Comparison of ENCODE assay signal across 1 cellular context in genomic region chrX:103805860-103806259, GRCh38.
TF ChIP-seq lines count a peak whose summit lies in the region.

No MANE protein-coding gene starts in this region.

TF ChIP-seq in HepG2, 621 proteins besides CTCF, POLR2A, EP300 and RAD21 (continued from another document):
- no peak for TF ChIP-seq ZHX2 (IDR thresholded peaks at IDR 0.05; ENCODE audit: low read depth)
- no peak for TF ChIP-seq ZHX2 (CRISPR knock-in tag; IDR thresholded peaks at IDR 0.05; ENCODE audit: borderline replicate concordance)
- no peak for TF ChIP-seq HHEX (CRISPR knock-in tag; IDR thresholded peaks at IDR 0.05)
- TF ChIP-seq TFDP2 (CRISPR knock-in tag; IDR thresholded peaks at IDR 0.05): no peak
- TF ChIP-seq ZNF724P (CRISPR knock-in tag; IDR thresholded peaks at IDR 0.05; ENCODE audit: borderline replicate concordance): no peak
- TF ChIP-seq PAXIP1 (CRISPR knock-in tag; conservative IDR thresholded peaks at IDR 0.05): peak; percentile 67
- TF ChIP-seq DNMT3B (CRISPR knock-in tag; conservative IDR thresholded peaks at IDR 0.05): no peak
- peak; percentile 32; the same call in 1 of the 2 replicates for TF ChIP-seq GATA4 (IDR thresholded peaks at IDR 0.05; ENCODE audit: borderline replicate concordance, low read depth)
- TF ChIP-seq ZNF788 (CRISPR knock-in tag; IDR thresholded peaks at IDR 0.05; ENCODE audit: borderline replicate concordance): no peak
- no peak for TF ChIP-seq NKX3-1 (CRISPR knock-in tag; IDR thresholded peaks at IDR 0.05)
- TF ChIP-seq ZNF687 (CRISPR knock-in tag; IDR thresholded peaks at IDR 0.05): no peak
- no peak for TF ChIP-seq ZBTB4 (CRISPR knock-in tag; IDR thresholded peaks at IDR 0.05; ENCODE audit: borderline replicate concordance)
- peak; percentile 76 for TF ChIP-seq HNF4A (CRISPR knock-in tag; IDR thresholded peaks at IDR 0.05)
- TF ChIP-seq SAP130 (CRISPR knock-in tag; IDR thresholded peaks at IDR 0.05; ENCODE audit: low read depth): no peak
- 0 out of 2 replicates have a peak, but pooled peaks have one; percentile 40 for TF ChIP-seq ISL2 (CRISPR knock-in tag; IDR thresholded peaks at IDR 0.05)
- TF ChIP-seq SMC3 (IDR thresholded peaks at IDR 0.05; ENCODE audit: low read length): no peak
- TF ChIP-seq ZNF446 (CRISPR knock-in tag; IDR thresholded peaks at IDR 0.05): no peak
- no peak for TF ChIP-seq SUZ12 (IDR thresholded peaks at IDR 0.05; ENCODE audit: low read depth, low read length)
- TF ChIP-seq RBAK (CRISPR knock-in tag; IDR thresholded peaks at IDR 0.05): no peak
